ENCODE assay signal across 18 cellular contexts in the genomic region with DNA sequence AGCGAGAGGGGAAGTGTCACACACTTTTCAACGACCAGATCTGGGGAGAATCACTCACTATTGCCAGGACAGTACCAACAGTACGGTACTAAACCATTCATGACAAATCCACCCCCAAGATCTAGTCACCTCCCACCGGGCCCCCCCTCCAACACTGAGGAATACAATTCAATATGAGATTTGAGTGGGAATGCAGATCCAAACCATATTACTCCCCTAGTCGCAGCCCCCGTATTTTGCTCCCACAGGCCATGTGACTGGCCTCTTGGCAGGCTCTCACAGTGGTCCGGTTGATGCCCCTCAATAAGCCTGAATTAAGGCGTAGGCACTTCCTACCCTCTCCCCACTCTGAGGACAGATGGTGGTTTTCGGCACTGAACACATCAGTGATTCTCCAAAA. TPM values are rescaled to one million over a fixed set of nuclear protein-coding genes. Genes with fewer than 3 reads are reported as not detected.
DNase-seq lines count a peak whose midpoint lies in the region; ATAC-seq and TF ChIP-seq lines count a peak whose summit lies in the region.
"Had no signal": no experiment of that assay in that cellular context is flagged by ENCODE, and none has a peak within 500 bp of the region (broad histone marks: within the 10 kb centered on the region; RNA-seq: fewer than 3 reads in every experiment).

No MANE protein-coding gene starts in this region.

- peak overlapping the region; percentile 22 for H3K4me2 ChIP-seq in BLaER1
- peak overlapping the region in 6 of 11 experiments; percentile 5 to 17 (median 16); a peak in 3 of 22 replicates for H3K4me2 ChIP-seq in BLaER1 treated with 17β-estradiol and CSF1 and Interleukin-3, amounts not matched to agents 10 nM and 100 nM
- H3K4me2 ChIP-seq in OCI-LY7 (ENCODE audit: low read length): no peak overlapping the region

- intact Hi-C loops in OCI-LY7 (cut with micrococcal nuclease; ENCODE audit: unreplicated experiment): no loop called here

- H4K20me1 ChIP-seq in BLaER1: no peaks in the 10 kb centered on the region
- no peaks in the 10 kb centered on the region for H4K20me1 ChIP-seq in BLaER1 treated with 17β-estradiol and CSF1 and Interleukin-3, amounts not matched to agents 10 nM and 100 nM
- H4K20me1 ChIP-seq in OCI-LY7 (ENCODE audit: insufficient read depth, low read length): no peaks in the 10 kb centered on the region

- no peak for TF ChIP-seq POLR2A in upper lobe of left lung (IDR thresholded peaks at IDR 0.05)

- POLR2A ChIA-PET in OCI-LY7 (lab: Charles Lee): interaction anchor here (0.7 kb wide), 1 partner anchor 53 kb away, joined by 4 read pairs; no protein-coding TSS in a partner anchor

- H3K9me3 ChIP-seq in BLaER1 (peaks cover 13% of the 10 kb centered on the region; the same call in 1 of the 2 replicates), OCI-LY7 (ENCODE audit: low read length) (peaks cover 5% of the 10 kb centered on the region; the same call in 1 of the 2 replicates), upper lobe of left lung (no peaks in the 10 kb centered on the region)
- peaks cover 12 to 24% (median 15%) of the 10 kb centered on the region in 11 experiments; a peak in 19 of 22 replicates for H3K9me3 ChIP-seq in BLaER1 treated with 17β-estradiol and CSF1 and Interleukin-3, amounts not matched to agents 10 nM and 100 nM (replicated peaks in 1 of 11)
- H3K9me3 ChIP-seq: HAP-1 had no signal

- TF ChIP-seq CTCF in OCI-LY7 (conservative IDR thresholded peaks at IDR 0.05; ENCODE audit: low read length) (no peak), upper lobe of left lung (IDR thresholded peaks at IDR 0.05) (no peak)

- H3K4me1 ChIP-seq in BLaER1 (peaks cover 9% of the 10 kb centered on the region), OCI-LY7 (ENCODE audit: insufficient read depth, low read length, poor library complexity, severe bottlenecking) (no peaks in the 10 kb centered on the region), upper lobe of left lung (no peaks in the 10 kb centered on the region)
- H3K4me1 ChIP-seq in BLaER1 treated with 17β-estradiol and CSF1 and Interleukin-3, amounts not matched to agents 10 nM and 100 nM: peaks cover 0 to 9% (median 6%) of the 10 kb centered on the region in 10 experiments; a peak in 7 of 20 replicates
- H3K4me1 ChIP-seq: HAP-1 had no signal

- H3K4me3 ChIP-seq in BLaER1 (no peak overlapping the region), OCI-LY7 (ENCODE audit: low read depth, low read length, poor library complexity, severe bottlenecking) (no peak overlapping the region), upper lobe of left lung (no peak overlapping the region)
- H3K4me3 ChIP-seq in BLaER1 treated with 17β-estradiol and CSF1 and Interleukin-3, amounts not matched to agents 10 nM and 100 nM: no peak overlapping the region
- H3K4me3 ChIP-seq: GM12878, HAP-1 had no signal

- CTCF ChIA-PET in OCI-LY7 (lab: Charles Lee; ENCODE audit: unreplicated experiment): interaction anchor here (0.6 kb wide), 1 partner anchor 1007 kb away, joined by 3 read pairs; no protein-coding TSS in a partner anchor

- no peaks in the 10 kb centered on the region for H3K79me2 ChIP-seq in OCI-LY7 (ENCODE audit: insufficient read depth, low read depth, low read length)

- no peak overlapping the region for H3K9ac ChIP-seq in BLaER1
- H3K9ac ChIP-seq in BLaER1 treated with 17β-estradiol and CSF1 and Interleukin-3, amounts not matched to agents 10 nM and 100 nM: no peak overlapping the region

- H3K9me2 ChIP-seq in OCI-LY7 (ENCODE audit: insufficient read depth, low read length): no peaks in the 10 kb centered on the region

- H3K27me3 ChIP-seq in BLaER1: no peaks in the 10 kb centered on the region
- no peaks in the 10 kb centered on the region for H3K27me3 ChIP-seq in BLaER1 treated with 17β-estradiol and CSF1 and Interleukin-3, amounts not matched to agents 10 nM and 100 nM
- no peaks in the 10 kb centered on the region for H3K27me3 ChIP-seq in upper lobe of left lung

- peak overlapping the region; percentile 13; the same call in 1 of the 2 replicates for H2AFZ ChIP-seq in OCI-LY7 (ENCODE audit: low read length)

- no TSS peak for BruUV-seq in OCI-LY7 (replicated peaks; lab: Mats Ljungman, UMichigan)

- WGBS in upper lobe of left lung, 2 donors: 74 to 83% methylated on average over 9 of the region's 9 CpGs

- H3K27ac ChIP-seq in BLaER1: no peak overlapping the region
- H3K27ac ChIP-seq in BLaER1 treated with 17β-estradiol and CSF1 and Interleukin-3, amounts not matched to agents 10 nM and 100 nM: peak overlapping the region in 2 of 11 experiments; percentile 14 to 41; a peak in 1 of 22 replicates
- no peak overlapping the region for H3K27ac ChIP-seq in OCI-LY7 (ENCODE audit: low read depth, low read length, poor library complexity, severe bottlenecking)
- no peak overlapping the region for H3K27ac ChIP-seq in upper lobe of left lung

- no peak for TF ChIP-seq EP300 in upper lobe of left lung (IDR thresholded peaks at IDR 0.05)

- ATAC-seq in upper lobe of left lung (ENCODE audit: low FRiP score in 2 of 2): peak; percentile 33 to 34
- no peak for ATAC-seq in GM21786 (IDR thresholded peaks at IDR 0.05; ENCODE audit: unreplicated experiment)
- ATAC-seq: GM12878 had no signal

- H3K36me3 ChIP-seq in BLaER1: no peaks in the 10 kb centered on the region
- H3K36me3 ChIP-seq in BLaER1 treated with 17β-estradiol and CSF1 and Interleukin-3, amounts not matched to agents 10 nM and 100 nM: no peaks in the 10 kb centered on the region
- H3K36me3 ChIP-seq in OCI-LY7 (ENCODE audit: insufficient read depth, low read length): no peaks in the 10 kb centered on the region
- H3K36me3 ChIP-seq in upper lobe of left lung: no peaks in the 10 kb centered on the region
- H3K36me3 ChIP-seq: HAP-1 had no signal

- DNase-seq in OCI-LY7 (ENCODE audit: low spot score) (no peak), upper lobe of left lung (no peak), UCSD-AML1 (lab: John Stamatoyannopoulos, UW; ENCODE audit: unreplicated experiment) (no peak)
- DNase-seq: CD4-positive, alpha-beta T cell; CD8-positive, alpha-beta memory T cell; DMS 273 treated with DMSO at 0.1 percent for 48 hours; DMS79; EL; GDM1; GOT3; HFFc6 had no signal

RNA-seq across cellular contexts. Expression of a gene that starts 45.4 kb away (rescaled TPM):
- total RNA-seq in OCI-LY7 (2014; rRNA removed; shearing (Covaris generic)): not detected in 2 replicates
- total RNA-seq in OCI-LY7 (2022) (not detected in 2 replicates), upper lobe of left lung (not detected)
- total RNA-seq: A172; A673; CD4-positive, alpha-beta T cell; CD8-positive, alpha-beta memory T cell; GM12878; HFFc6 had no signal
